ENCODE assay signal across 9 cellular contexts in genomic region chr4:124711469-124712416, GRCh38. TPM values are rescaled to one million over a fixed set of nuclear protein-coding genes. Genes with fewer than 3 reads are reported as not detected.
DNase-seq lines count a peak whose midpoint lies in the region; ATAC-seq and TF ChIP-seq lines count a peak whose summit lies in the region.
"Had no signal": no experiment of that assay in that cellular context is flagged by ENCODE, and none has a peak within 500 bp of the region (broad histone marks: within the 10 kb centered on the region; RNA-seq: fewer than 3 reads in every experiment).

No MANE protein-coding gene starts in this region.

- H3K4me1 ChIP-seq in gastroesophageal sphincter = peaks cover 6 to 52% (median 8%) of the 10 kb centered on the region in 3 donors
- H3K4me1 ChIP-seq in neuron (ENCODE audit: insufficient read depth, low read length) = peaks cover 38% of the 10 kb centered on the region

- peak in 1 of 4 experiments; percentile 41 for TF ChIP-seq CTCF in gastroesophageal sphincter (IDR thresholded peaks at IDR 0.05)

- H3K27ac ChIP-seq in gastroesophageal sphincter = peak overlapping the region; percentile 92 to 97 (median 96)

- peaks cover 10% of the 10 kb centered on the region for H3K27me3 Mint-ChIP-seq in activated CD8-positive, alpha-beta T cell treated with anti-CD3 and anti-CD28 coated beads, Interleukin-2, amount 10 ng/mL, durations not matched to agents 7 days and 5 days (ENCODE audit: low read depth)

- CTCF ChIA-PET in activated CD8-positive, alpha-beta T cell treated with anti-CD3 and anti-CD28 coated beads, Interleukin-2, amount 10 ng/mL, durations not matched to agents 7 days and 5 days (lab: Charles Lee) = no interaction called here

- H3K36me3 ChIP-seq in gastroesophageal sphincter (no peaks in the 10 kb centered on the region), neuron (ENCODE audit: insufficient read depth, low read length) (peaks cover 10% of the 10 kb centered on the region)

- H3K4me1 Mint-ChIP-seq in activated CD8-positive, alpha-beta T cell treated with anti-CD3 and anti-CD28 coated beads, Interleukin-2, amount 10 ng/mL, durations not matched to agents 7 days and 5 days (ENCODE audit: low read depth) = peaks cover 6% of the 10 kb centered on the region

- no peak overlapping the region for H3K27ac Mint-ChIP-seq in activated CD8-positive, alpha-beta T cell treated with anti-CD3 and anti-CD28 coated beads, Interleukin-2, amount 10 ng/mL, durations not matched to agents 7 days and 5 days

- peak overlapping the region; percentile 66 for H2AFZ ChIP-seq in neuron (ENCODE audit: low read depth, low read length)

- in situ Hi-C loops in Caki2 (cut with HindIII; ENCODE audit: low pct_unique_long_range_greater_than_20kb, low sequenced_read_pairs) = no loop called here

- no peak overlapping the region for H3K4me3 Mint-ChIP-seq in activated CD8-positive, alpha-beta T cell treated with anti-CD3 and anti-CD28 coated beads, Interleukin-2, amount 10 ng/mL, durations not matched to agents 7 days and 5 days

- POLR2A ChIA-PET in activated CD8-positive, alpha-beta T cell treated with anti-CD3 and anti-CD28 coated beads, Interleukin-2, amount 10 ng/mL, durations not matched to agents 7 days and 5 days (lab: Charles Lee) = no interaction called here

- no peaks in the 10 kb centered on the region for H3K36me3 Mint-ChIP-seq in activated CD8-positive, alpha-beta T cell treated with anti-CD3 and anti-CD28 coated beads, Interleukin-2, amount 10 ng/mL, durations not matched to agents 7 days and 5 days (ENCODE audit: low read depth)
- H3K36me3 Mint-ChIP-seq: memory B cell had no signal

- no peak for TF ChIP-seq POLR2A in gastroesophageal sphincter (IDR thresholded peaks at IDR 0.05)

- no peaks in the 10 kb centered on the region for H3K9me3 Mint-ChIP-seq in activated CD8-positive, alpha-beta T cell treated with anti-CD3 and anti-CD28 coated beads, Interleukin-2, amount 10 ng/mL, durations not matched to agents 7 days and 5 days (ENCODE audit: insufficient read depth)

- H3K27me3 ChIP-seq in gastroesophageal sphincter (no peaks in the 10 kb centered on the region), neuron (ENCODE audit: insufficient read depth, low read length) (no peaks in the 10 kb centered on the region)

- DNase-seq in Caki2 (ENCODE audit: low read depth) (peak; percentile 84), NCI-H2227 (lab: John Stamatoyannopoulos, UW; ENCODE audit: unreplicated experiment) (peak; percentile 72), NK-92 (lab: John Stamatoyannopoulos, UW; ENCODE audit: unreplicated experiment) (no peak)
- peak; percentile 21 for DNase-seq in activated CD8-positive, alpha-beta T cell treated with anti-CD3 and anti-CD28 coated beads, Interleukin-2, amount 10 ng/mL, durations not matched to agents 7 days and 5 days

- H3K9me3 ChIP-seq in gastroesophageal sphincter = no peaks in the 10 kb centered on the region
- no peaks in the 10 kb centered on the region for H3K9me3 ChIP-seq in neuron (ENCODE audit: low read length)

- no peak for TF ChIP-seq EP300 in gastroesophageal sphincter (IDR thresholded peaks at IDR 0.05)

- 0 to 5% methylated on average over 4 to 9 of the region's 38 CpGs for WGBS in gastroesophageal sphincter (ENCODE audit: low coverage in 1 of 2), 2 donors

- H3K4me3 ChIP-seq in gastroesophageal sphincter (peak overlapping the region; percentile 59 to 79), neuron (ENCODE audit: low read length) (peak overlapping the region; percentile 99)

- peak; percentile 14 for ATAC-seq in GM19025 (IDR thresholded peaks at IDR 0.05; ENCODE audit: low read depth, unreplicated experiment)
- peak; percentile 8 for ATAC-seq in HG03108 (IDR thresholded peaks at IDR 0.05; ENCODE audit: unreplicated experiment)
- ATAC-seq in activated CD8-positive, alpha-beta T cell treated with anti-CD3 and anti-CD28 coated beads, Interleukin-2, amount 10 ng/mL, durations not matched to agents 7 days and 5 days = peak; percentile 26
- ATAC-seq in gastroesophageal sphincter = peak; percentile 13

RNA-seq across cellular contexts. Expression of gene ANKRD50, which starts 0.8 kb away (rescaled TPM):
- total RNA-seq in Caki2 (2014; rRNA removed; shearing (Covaris generic); ENCODE audit: low replicate concordance) = 3.6 and 5.9 TPM in 2 replicates
- under 1 TPM; 0.10 to 0.13 TPM for total RNA-seq in activated CD8-positive, alpha-beta T cell treated with anti-CD3 and anti-CD28 coated beads, Interleukin-2, amount 10 ng/mL, durations not matched to agents 7 days and 5 days
- 10 to 100 TPM; 15.5 to 28.3 (median 24.7) TPM for total RNA-seq in gastroesophageal sphincter
